ENCODE assay signal across 10 cellular contexts in the genomic region with DNA sequence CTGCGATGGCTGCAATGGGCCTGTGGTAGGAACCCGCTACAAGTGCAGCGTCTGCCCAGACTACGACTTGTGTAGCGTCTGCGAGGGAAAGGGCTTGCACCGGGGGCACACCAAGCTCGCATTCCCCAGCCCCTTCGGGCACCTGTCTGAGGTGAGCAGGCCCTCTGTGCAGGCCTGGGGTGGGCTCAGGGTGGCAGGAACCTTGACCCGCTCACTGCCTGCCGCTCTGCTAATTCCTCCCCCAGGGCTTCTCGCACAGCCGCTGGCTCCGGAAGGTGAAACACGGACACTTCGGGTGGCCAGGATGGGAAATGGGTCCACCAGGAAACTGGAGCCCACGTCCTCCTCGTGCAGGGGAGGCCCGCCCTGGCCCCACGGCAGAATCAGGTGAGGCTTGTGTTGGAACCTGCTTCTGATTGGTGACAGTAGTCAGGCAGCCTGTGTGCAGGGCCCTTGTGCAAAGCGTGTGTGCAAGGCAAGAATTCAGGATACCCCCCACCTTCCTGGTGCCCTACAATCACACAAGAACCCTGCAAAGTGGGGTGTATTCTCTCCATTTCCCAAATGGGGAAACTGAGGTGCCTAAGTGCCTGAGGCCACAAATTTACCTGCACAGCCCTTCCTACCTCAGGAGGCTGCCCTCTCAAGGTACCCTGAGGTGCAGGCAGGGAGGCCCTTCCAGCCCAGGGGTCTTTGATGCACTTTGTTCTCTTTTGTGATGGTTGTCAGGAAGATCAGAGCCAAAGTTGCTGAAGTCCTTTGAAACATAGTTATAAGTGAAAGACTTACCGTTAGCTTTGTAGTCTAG. TPM values are rescaled to one million over a fixed set of nuclear protein-coding genes. Genes with fewer than 3 reads are reported as not detected.
DNase-seq lines count a peak whose midpoint lies in the region; ATAC-seq and TF ChIP-seq lines count a peak whose summit lies in the region.
"Had no signal": no experiment of that assay in that cellular context is flagged by ENCODE, and none has a peak within 500 bp of the region (broad histone marks: within the 10 kb centered on the region; RNA-seq: fewer than 3 reads in every experiment).

No MANE protein-coding gene starts in this region.

- ATAC-seq in psoas muscle (no peak), GM21515 (IDR thresholded peaks at IDR 0.05; ENCODE audit: unreplicated experiment) (no peak), HG03196 (IDR thresholded peaks at IDR 0.05; ENCODE audit: unreplicated experiment) (no peak)

- no peak for DNase-seq in choroid plexus epithelial cell (ENCODE audit: low read depth)
- DNase-seq in psoas muscle: peak in 1 of 2 donors; percentile 45
- no peak for DNase-seq in HCEC 1CT
- DNase-seq: hypothalamus, naive B cell, NCI-H2029 treated with DMSO at 0.1 percent for 48 hours had no signal

- H3K9me3 ChIP-seq in psoas muscle: no peaks in the 10 kb centered on the region

- 78 to 90% (median 81%) methylated on average over 22 of the region's 22 CpGs for WGBS in psoas muscle, 3 donors

- H3K27me3 Mint-ChIP-seq in IgD-negative memory B cell: no peaks in the 10 kb centered on the region
- H3K27me3 Mint-ChIP-seq: naive B cell; stimulated activated naive CD8-positive, alpha-beta T cell treated with anti-CD3 and anti-CD28 coated beads, Interleukin-15, Interleukin-2, amounts not matched to agents 100 ng/mL and 50 ng/mL, for 24 hours had no signal

- peaks cover 10 to 75% of the 10 kb centered on the region in 2 donors for H3K36me3 ChIP-seq in psoas muscle (ENCODE audit: insufficient read depth in 1 of 2, low read depth in 1 of 2)

- peaks cover 74% of the 10 kb centered on the region for H3K4me1 ChIP-seq in psoas muscle

- H3K27ac ChIP-seq in psoas muscle: peak overlapping the region; percentile 100

- H3K4me3 ChIP-seq in choroid plexus epithelial cell (ENCODE audit: low read depth, low read length): peak overlapping the region; percentile 97
- H3K4me3 ChIP-seq in psoas muscle: peak overlapping the region; percentile 99

- H3K27me3 ChIP-seq in psoas muscle (ENCODE audit: insufficient read depth in 3 of 3, low read length in 2 of 3): no peaks in the 10 kb centered on the region

- H3K4me3 Mint-ChIP-seq in IgD-negative memory B cell: peak overlapping the region in 3 of 4 donors; percentile 12 to 74 (median 19)

- TF ChIP-seq CTCF in choroid plexus epithelial cell (conservative IDR thresholded peaks at IDR 0.05; ENCODE audit: low read depth, low read length): no peak
- no peak for TF ChIP-seq CTCF in psoas muscle (IDR thresholded peaks at IDR 0.05)

- peaks cover 2% of the 10 kb centered on the region for H3K36me3 Mint-ChIP-seq in IgD-negative memory B cell

- peak overlapping the region; percentile 50 to 100 (median 93) for H3K27ac Mint-ChIP-seq in IgD-negative memory B cell

- peaks cover 10 to 24% (median 13%) of the 10 kb centered on the region in 3 donors for H3K4me1 Mint-ChIP-seq in IgD-negative memory B cell

- H3K9me3 Mint-ChIP-seq in IgD-negative memory B cell: no peaks in the 10 kb centered on the region
- H3K9me3 Mint-ChIP-seq: naive B cell; stimulated activated naive CD8-positive, alpha-beta T cell treated with anti-CD3 and anti-CD28 coated beads, Interleukin-15, Interleukin-2, amounts not matched to agents 100 ng/mL and 50 ng/mL, for 24 hours had no signal

- intact Hi-C loops in psoas muscle (cut with DNase I): no loop called here

RNA-seq across cellular contexts. Expression of a gene that starts 3.4 kb away (rescaled TPM):
- 225 TPM for polyA plus RNA-seq in IgD-negative memory B cell
- 1,000 to 10,000 TPM in 1 of 4 donors, 100 to 1,000 TPM in 3; 688 to 1,199 (median 831) TPM for total RNA-seq in psoas muscle
- polyA plus RNA-seq in psoas muscle: 100 to 1,000 TPM; 463 to 917 (median 671) TPM

RNA-seq across cellular contexts. Expression of a gene that starts 17.5 kb away (rescaled TPM):
- polyA plus RNA-seq in IgD-negative memory B cell (12.0 TPM), psoas muscle (100 to 1,000 TPM in 1 of 3 donors, 10 to 100 TPM in 2; 40.9 to 136 (median 63.4) TPM)
- total RNA-seq in psoas muscle: 10 to 100 TPM; 29.3 to 58.4 (median 50.7) TPM

RNA-seq across cellular contexts. Expression of a gene that starts 30.4 kb away (rescaled TPM):
- polyA plus RNA-seq in IgD-negative memory B cell (0.80 TPM), psoas muscle (1 to 10 TPM; 1.5 to 2.2 (median 2.1) TPM)
- total RNA-seq in psoas muscle: 1 to 10 TPM; 1.7 to 6.7 (median 4.5) TPM

RNA-seq across cellular contexts. Expression of a gene that starts 34.5 kb away (rescaled TPM):
- polyA plus RNA-seq in IgD-negative memory B cell (26.2 TPM), psoas muscle (10 to 100 TPM; 20.4 to 30.4 (median 25.0) TPM)
- total RNA-seq in psoas muscle: 1 to 10 TPM; 2.1 to 7.9 (median 5.1) TPM
